Comparison of ENCODE assay signal across 8 cellular contexts in genomic region chr16:29784901-29785500, GRCh38. TPM values are rescaled to one million over a fixed set of nuclear protein-coding genes. Genes with fewer than 3 reads are reported as not detected.
DNase-seq lines count a peak whose midpoint lies in the region; ATAC-seq, FAIRE-seq and TF ChIP-seq lines count a peak whose summit lies in the region.

No MANE protein-coding gene starts in this region.

- in situ Hi-C loops in GM12878 (cut with MboI) = loop anchor here (5.0 kb wide), 1 partner anchor 53 kb away; no protein-coding TSS in a partner anchor

- H3K4me2 ChIP-seq in GM12878 (ENCODE audit: control insufficient read depth, insufficient read depth) (peak overlapping the region; percentile 76), smooth muscle cell (peak overlapping the region; percentile 83)

- TF ChIP-seq POLR2A in GM12878 (IDR thresholded peaks at IDR 0.05; ENCODE audit: low read depth, low read length) = 0 out of 2 replicates have a peak, but pooled peaks have one; percentile 36

- RAD21 ChIA-PET in GM12878 (lab: Charles Lee; ENCODE audit: unreplicated experiment) = interaction anchor here (0.5 to 1.6 kb wide), 10 partner anchors 29 to 85 kb away, joined by 3 to 8 read pairs (median 4); partner anchors contain the start of gene PAGR1

- H2AFZ ChIP-seq in GM12878 (ENCODE audit: control insufficient read depth, low read depth, low read length) = peak overlapping the region; percentile 88
- H2AFZ ChIP-seq in smooth muscle cell (ENCODE audit: low read depth) = peak overlapping the region; percentile 86

- peak; percentile 60 for TF ChIP-seq RAD21 in GM12878 (IDR thresholded peaks at IDR 0.05; ENCODE audit: insufficient read depth, low read depth, low read length)

- H3K4me3 Mint-ChIP-seq in Calu3 (ENCODE audit: low read depth, unreplicated experiment) = peak overlapping the region; percentile 24

- SMC1A ChIA-PET in GM12878 (lab: Charles Lee; ENCODE audit: uncharacterized antibody, unreplicated experiment) = interaction anchor here (0.6 to 2.2 kb wide), 8 partner anchors 19 to 104 kb away, joined by 3 to 10 read pairs (median 4); no protein-coding TSS in a partner anchor

- 14% methylated on average over 38 of the region's 38 CpGs for WGBS in GM12878 (ENCODE audit: insufficient coverage, insufficient replicate concordance, low lambda C conversion rate, missing lambda C conversion rate)
- WGBS in smooth muscle cell (ENCODE audit: low lambda C conversion rate) = 9% methylated on average over 38 of the region's 38 CpGs

- H3K36me3 ChIP-seq in GM12878 (ENCODE audit: control insufficient read depth in 2 of 2, insufficient read depth in 2 of 2, low read length in 1 of 2) (no peaks in the 10 kb centered on the region), smooth muscle cell (ENCODE audit: low read depth) (no peaks in the 10 kb centered on the region), WERI-Rb-1 (no peaks in the 10 kb centered on the region)

- H3K27ac ChIP-seq in GM12878 (ENCODE audit: control insufficient read depth, insufficient read depth) (no peak overlapping the region), smooth muscle cell (ENCODE audit: low read depth) (no peak overlapping the region), WERI-Rb-1 (no peak overlapping the region)

- H3F3A ChIP-seq in smooth muscle cell (ENCODE audit: low read depth) = no peaks in the 10 kb centered on the region

- H3K36me3 Mint-ChIP-seq in Calu3 (ENCODE audit: insufficient read depth, unreplicated experiment) = peaks cover 3% of the 10 kb centered on the region

- H3K9me3 ChIP-seq in GM12878 (replicated peaks; ENCODE audit: control insufficient read depth, insufficient read depth, low read length) (no peaks in the 10 kb centered on the region), iPS-18c (ENCODE audit: control insufficient read depth, insufficient read depth, low read length) (no peaks in the 10 kb centered on the region), smooth muscle cell (replicated peaks; ENCODE audit: low read depth) (no peaks in the 10 kb centered on the region), WERI-Rb-1 (ENCODE audit: severe bottlenecking) (no peaks in the 10 kb centered on the region)

- H3K27me3 Mint-ChIP-seq in Calu3 (ENCODE audit: unreplicated experiment) = no peaks in the 10 kb centered on the region

- peaks cover 22% of the 10 kb centered on the region for H3K4me1 Mint-ChIP-seq in Calu3 (ENCODE audit: low read depth, unreplicated experiment)

- POLR2A ChIA-PET in GM12878 (lab: Charles Lee) = interaction anchor here (1.0 to 1.3 kb wide), 3 partner anchors 10 to 53 kb away, joined by 3 to 4 read pairs (median 4); no protein-coding TSS in a partner anchor

- no peaks in the 10 kb centered on the region for H3K27me3 ChIP-seq in GM12878 (replicated peaks in 1 of 2; ENCODE audit: control insufficient read depth in 2 of 2, insufficient read depth in 2 of 2, low read length in 1 of 2)
- no peaks in the 10 kb centered on the region for H3K27me3 ChIP-seq in smooth muscle cell (ENCODE audit: low read depth)
- H3K27me3 ChIP-seq in WERI-Rb-1 (ENCODE audit: insufficient read depth, low read depth, severe bottlenecking) = no peaks in the 10 kb centered on the region

- H3K4me1 ChIP-seq in GM12878 (ENCODE audit: control insufficient read depth, insufficient read depth, low read length) = peaks cover 13% of the 10 kb centered on the region
- peaks cover 5% of the 10 kb centered on the region for H3K4me1 ChIP-seq in smooth muscle cell (ENCODE audit: low read depth)

- FAIRE-seq in GM12878 (lab: Jason Lieb, UNC) = no peak

- TF ChIP-seq EP300 in GM12878 (IDR thresholded peaks at IDR 0.05; ENCODE audit: borderline replicate concordance in 1 of 2, control insufficient read depth in 1 of 2, low read depth in 2 of 2, low read length in 2 of 2) = no peak

- H3K4me3 ChIP-seq in GM12878 = peak overlapping the region; percentile 15; the same call in 1 of the 2 replicates
- peak overlapping the region; percentile 17; the same call in 1 of the 2 replicates for H3K4me3 ChIP-seq in iPS-18c (ENCODE audit: insufficient read depth, low read depth, low read length)
- peak overlapping the region; percentile 34 for H3K4me3 ChIP-seq in smooth muscle cell
- no peak overlapping the region for H3K4me3 ChIP-seq in WERI-Rb-1 (ENCODE audit: low read depth, low read length)

- TF ChIP-seq CTCF in Calu3 (IDR thresholded peaks at IDR 0.05; ENCODE audit: unreplicated experiment) (peak; percentile 76), GM12878 (IDR thresholded peaks at IDR 0.05 in 2 of 3, conservative IDR thresholded peaks at IDR 0.05 in 1 of 3; ENCODE audit: control insufficient read depth in 2 of 3, extremely low read depth in 1 of 3, insufficient read depth in 1 of 3, low read depth in 3 of 3, low read length in 3 of 3) (peak; percentile 63 to 84 (median 82)), smooth muscle cell (IDR thresholded peaks at IDR 0.05; ENCODE audit: borderline replicate concordance, insufficient read depth, poor library complexity, severe bottlenecking) (peak; percentile 65), WERI-Rb-1 (IDR thresholded peaks at IDR 0.05; ENCODE audit: low read depth, low read length) (no peak)

- BruUV-seq in Calu3 (replicated peaks; lab: Mats Ljungman, UMichigan) (no TSS peak), GM12878 (replicated peaks; lab: Mats Ljungman, UMichigan) (no TSS peak)

- CTCF ChIA-PET in Calu3 (lab: Charles Lee) (interaction anchor here (0.9 to 1.4 kb wide), 3 partner anchors 17 to 84 kb away, joined by 3 to 5 read pairs (median 4); no protein-coding TSS in a partner anchor), GM12878 (lab: Yijun Ruan, JAX) (interaction anchor here (0.6 to 3.4 kb wide), 22 partner anchors 9 to 468 kb away, joined by 3 to 24 read pairs (median 4); no protein-coding TSS in a partner anchor)

- intact Hi-C loops in Calu3 (cut with micrococcal nuclease; ENCODE audit: unreplicated experiment) = no loop called here
- intact Hi-C loops in GM12878 (cut with micrococcal nuclease; ENCODE audit: unreplicated experiment) = loop anchor here (5.0 kb wide), 1 partner anchor 38 kb away; the partner anchor contains the start of gene C16orf54

- ATAC-seq in GM12878 (peak; percentile 89), HG03457 (IDR thresholded peaks at IDR 0.05; ENCODE audit: unreplicated experiment) (no peak)

- H3K9ac ChIP-seq in GM12878 (ENCODE audit: control insufficient read depth, insufficient read depth, low read length) (no peak overlapping the region; the same call in 1 of the 2 replicates), smooth muscle cell (ENCODE audit: low read depth) (no peak overlapping the region)

- DNase-seq in Calu3 = peak; percentile 72
- DNase-seq in T-helper 22 cell (ENCODE audit: low read depth) = peak; percentile 37
- DNase-seq in GM12878 (ENCODE audit: low read depth, low spot score) = no peak
- peak; percentile 51 for DNase-seq in smooth muscle cell (lab: John Stamatoyannopoulos, UW; ENCODE audit: unreplicated experiment)
- no peak for DNase-seq in NCI-H524 (lab: John Stamatoyannopoulos, UW)
- DNase-seq in WERI-Rb-1 = no peak

- no peaks in the 10 kb centered on the region for H3K9me3 Mint-ChIP-seq in Calu3 (ENCODE audit: low read depth, unreplicated experiment)

- no peaks in the 10 kb centered on the region for H4K20me1 ChIP-seq in GM12878 (ENCODE audit: control insufficient read depth, insufficient read depth)
- no peaks in the 10 kb centered on the region for H4K20me1 ChIP-seq in smooth muscle cell (ENCODE audit: low read depth)

- H3K27ac Mint-ChIP-seq in Calu3 (ENCODE audit: unreplicated experiment) = no peak overlapping the region

- H3K79me2 ChIP-seq in GM12878 (ENCODE audit: control insufficient read depth, insufficient read depth, low read length) (peaks cover 2% of the 10 kb centered on the region), smooth muscle cell (ENCODE audit: low read depth) (no peaks in the 10 kb centered on the region)

RNA-seq across cellular contexts. Expression of gene KIF22, which starts 5.5 kb away (rescaled TPM):
- total RNA-seq in Calu3 (2022) (130 and 134 TPM in 2 replicates), GM12878 (2014; rRNA removed) (137 and 143 TPM in 2 replicates), GM12878 (2014; rRNA removed; fragmentation: Illumina TruSeq; extraction: Trizol) (92.6 and 94.3 TPM in 2 replicates), GM12878 (2021) (127 TPM in 2 replicates), smooth muscle cell (16.0 and 19.8 TPM in 2 replicates)
- total RNA-seq in GM12878 (2013; cell fraction: nucleolus; rRNA removed) = 88.5 and 96.1 TPM in 2 replicates
- polyA plus RNA-seq in GM12878 (2011; ENCODE audit: low read depth) = 35.8 TPM
- polyA plus RNA-seq in GM12878 (2011; rRNA removed) (122 and 158 TPM in 2 replicates), GM12878 (2014; fragmentation: Illumina TruSeq; extraction: Trizol) (115 and 116 TPM in 2 replicates), GM12878 (2014; fragmentation: Nextera tagmentation; extraction: Ambion mirVana) (10 to 100 TPM in 1 of 2 experiments, 1 to 10 TPM in 1; 7.6 to 16.9 TPM), GM12878 (2014; rRNA removed) (142 and 143 TPM in 2 replicates), GM12878 (2016; fragmentation: Nextera tagmentation; extraction: Ambion mirVana) (100 to 1,000 TPM; 156 TPM), smooth muscle cell (33.5 and 35.7 TPM in 2 replicates)
- 173 and 186 TPM in 2 replicates for polyA plus RNA-seq in GM12878 (2011; cell fraction: cytosol; rRNA removed)
- polyA plus RNA-seq in GM12878 (2011; cell fraction: nucleus; rRNA removed) = 349 and 382 TPM in 2 replicates
- polyA plus RNA-seq in GM12878 (2012) = 59.1 and 59.2 TPM in 2 replicates
- 174 and 238 TPM in 2 replicates for polyA minus RNA-seq in GM12878 (2011; rRNA and poly(A)+ RNA removed)
- 71.2 and 87.7 TPM in 2 replicates for polyA minus RNA-seq in GM12878 (2011; cell fraction: cytosol; rRNA and poly(A)+ RNA removed)
- polyA minus RNA-seq in GM12878 (2011; cell fraction: nucleus; rRNA and poly(A)+ RNA removed) = 141 and 193 TPM in 2 replicates

RNA-seq across cellular contexts. Expression of gene ZG16, which starts 6.9 kb away (rescaled TPM):
- total RNA-seq in Calu3 (2022) (not detected in 2 replicates), GM12878 (2014; rRNA removed) (not detected in 2 replicates), GM12878 (2014; rRNA removed; fragmentation: Illumina TruSeq; extraction: Trizol) (not detected in 2 replicates), GM12878 (2021) (not detected in 2 replicates), smooth muscle cell (not detected in 2 replicates)
- total RNA-seq in GM12878 (2013; cell fraction: nucleolus; rRNA removed) = not detected in 2 replicates
- polyA plus RNA-seq in GM12878 (2011; ENCODE audit: low read depth) = not detected
- polyA plus RNA-seq in GM12878 (2011; rRNA removed) (not detected in 2 replicates), GM12878 (2014; fragmentation: Illumina TruSeq; extraction: Trizol) (not detected in 2 replicates), GM12878 (2014; fragmentation: Nextera tagmentation; extraction: Ambion mirVana) (not detected), GM12878 (2014; rRNA removed) (not detected in 2 replicates), GM12878 (2016; fragmentation: Nextera tagmentation; extraction: Ambion mirVana) (not detected), smooth muscle cell (not detected in 2 replicates)
- polyA plus RNA-seq in GM12878 (2011; cell fraction: cytosol; rRNA removed) = not detected in 2 replicates
- polyA plus RNA-seq in GM12878 (2011; cell fraction: nucleus; rRNA removed) = not detected in 2 replicates
- polyA plus RNA-seq in GM12878 (2012) = not detected in 2 replicates
- not detected in 2 replicates for polyA minus RNA-seq in GM12878 (2011; rRNA and poly(A)+ RNA removed)
- polyA minus RNA-seq in GM12878 (2011; cell fraction: cytosol; rRNA and poly(A)+ RNA removed) = not detected in 2 replicates
- not detected in 2 replicates for polyA minus RNA-seq in GM12878 (2011; cell fraction: nucleus; rRNA and poly(A)+ RNA removed)

RNA-seq across cellular contexts. Expression of gene MAZ, which starts 21.3 kb away (rescaled TPM):
- total RNA-seq in Calu3 (2022) = 230 and 257 TPM in 2 replicates
- total RNA-seq in GM12878 (2013; cell fraction: nucleolus; rRNA removed) = 33.0 and 41.7 TPM in 2 replicates
- 184 and 202 TPM in 2 replicates for total RNA-seq in GM12878 (2014; rRNA removed)
- 142 and 158 TPM in 2 replicates for total RNA-seq in GM12878 (2014; rRNA removed; fragmentation: Illumina TruSeq; extraction: Trizol)
- 305 and 309 TPM in 2 replicates for total RNA-seq in GM12878 (2021)
- polyA plus RNA-seq in GM12878 (2011; ENCODE audit: low read depth) = 63.0 TPM
- polyA plus RNA-seq in GM12878 (2011; rRNA removed) = 57.5 and 100 TPM in 2 replicates
- 148 and 190 TPM in 2 replicates for polyA plus RNA-seq in GM12878 (2011; cell fraction: cytosol; rRNA removed)
- polyA plus RNA-seq in GM12878 (2011; cell fraction: nucleus; rRNA removed) = 285 and 333 TPM in 2 replicates
- 205 and 242 TPM in 2 replicates for polyA plus RNA-seq in GM12878 (2012)
- polyA plus RNA-seq in GM12878 (2014; fragmentation: Illumina TruSeq; extraction: Trizol) = 105 and 184 TPM in 2 replicates
- 10 to 100 TPM; 23.9 to 31.4 TPM for polyA plus RNA-seq in GM12878 (2014; fragmentation: Nextera tagmentation; extraction: Ambion mirVana)
- polyA plus RNA-seq in GM12878 (2014; rRNA removed) = 132 and 171 TPM in 2 replicates
- 10 to 100 TPM; 45.1 to 48.9 TPM for polyA plus RNA-seq in GM12878 (2016; fragmentation: Nextera tagmentation; extraction: Ambion mirVana)
- polyA minus RNA-seq in GM12878 (2011; rRNA and poly(A)+ RNA removed) = 250 and 328 TPM in 2 replicates
- polyA minus RNA-seq in GM12878 (2011; cell fraction: cytosol; rRNA and poly(A)+ RNA removed) = 158 and 164 TPM in 2 replicates
- polyA minus RNA-seq in GM12878 (2011; cell fraction: nucleus; rRNA and poly(A)+ RNA removed) = 42.4 and 67.7 TPM in 2 replicates
- 77.2 and 104 TPM in 2 replicates for total RNA-seq in smooth muscle cell
- polyA plus RNA-seq in smooth muscle cell = 215 and 229 TPM in 2 replicates

RNA-seq across cellular contexts. Expression of gene PRRT2, which starts 27.0 kb away (rescaled TPM):
- total RNA-seq in Calu3 (2022) = 0.78 and 1.8 TPM in 2 replicates
- total RNA-seq in GM12878 (2013; cell fraction: nucleolus; rRNA removed) = 3.0 and 3.8 TPM in 2 replicates
- not detected in 2 replicates for total RNA-seq in GM12878 (2014; rRNA removed)
- total RNA-seq in GM12878 (2014; rRNA removed; fragmentation: Illumina TruSeq; extraction: Trizol) = 0.09 TPM in 1 of 2 replicates, not detected in the other
- total RNA-seq in GM12878 (2021) = 0.35 and 0.49 TPM in 2 replicates
- polyA plus RNA-seq in GM12878 (2011; ENCODE audit: low read depth) = 0.13 TPM
- 0.10 and 0.12 TPM in 2 replicates for polyA plus RNA-seq in GM12878 (2011; rRNA removed)
- polyA plus RNA-seq in GM12878 (2011; cell fraction: cytosol; rRNA removed) = 0.12 and 0.13 TPM in 2 replicates
- 3.2 and 3.5 TPM in 2 replicates for polyA plus RNA-seq in GM12878 (2011; cell fraction: nucleus; rRNA removed)
- polyA plus RNA-seq in GM12878 (2012) = 0.63 and 0.68 TPM in 2 replicates
- polyA plus RNA-seq in GM12878 (2014; fragmentation: Illumina TruSeq; extraction: Trizol) = 0.16 TPM in 1 of 2 replicates, not detected in the other
- polyA plus RNA-seq in GM12878 (2014; fragmentation: Nextera tagmentation; extraction: Ambion mirVana) = not detected
- polyA plus RNA-seq in GM12878 (2014; rRNA removed) = 0.12 and 0.22 TPM in 2 replicates
- under 1 TPM; 0.08 to 0.11 TPM for polyA plus RNA-seq in GM12878 (2016; fragmentation: Nextera tagmentation; extraction: Ambion mirVana)
- polyA minus RNA-seq in GM12878 (2011; rRNA and poly(A)+ RNA removed) = 0.07 and 0.46 TPM in 2 replicates
- not detected in 2 replicates for polyA minus RNA-seq in GM12878 (2011; cell fraction: cytosol; rRNA and poly(A)+ RNA removed)
- polyA minus RNA-seq in GM12878 (2011; cell fraction: nucleus; rRNA and poly(A)+ RNA removed) = 0.48 and 1.1 TPM in 2 replicates
- total RNA-seq in smooth muscle cell = 12.2 and 25.9 TPM in 2 replicates
- polyA plus RNA-seq in smooth muscle cell = 12.2 and 20.1 TPM in 2 replicates

RNA-seq across cellular contexts. Expression of gene PAGR1, which starts 31.0 kb away (rescaled TPM):
- total RNA-seq in Calu3 (2022) (30.4 and 32.0 TPM in 2 replicates), GM12878 (2014; rRNA removed) (31.5 and 33.4 TPM in 2 replicates), GM12878 (2014; rRNA removed; fragmentation: Illumina TruSeq; extraction: Trizol) (15.0 and 19.6 TPM in 2 replicates), GM12878 (2021) (26.5 and 27.2 TPM in 2 replicates), smooth muscle cell (15.6 and 21.1 TPM in 2 replicates)
- total RNA-seq in GM12878 (2013; cell fraction: nucleolus; rRNA removed) = 18.3 and 23.4 TPM in 2 replicates
- 8.9 TPM for polyA plus RNA-seq in GM12878 (2011; ENCODE audit: low read depth)
- polyA plus RNA-seq in GM12878 (2011; rRNA removed) (14.9 and 16.0 TPM in 2 replicates), GM12878 (2014; fragmentation: Illumina TruSeq; extraction: Trizol) (4.4 and 11.5 TPM in 2 replicates), GM12878 (2014; fragmentation: Nextera tagmentation; extraction: Ambion mirVana) (1 to 10 TPM; 1.1 to 5.5 TPM), GM12878 (2014; rRNA removed) (29.6 and 34.5 TPM in 2 replicates), GM12878 (2016; fragmentation: Nextera tagmentation; extraction: Ambion mirVana) (10 to 100 TPM; 44.6 to 57.7 TPM), smooth muscle cell (34.5 and 44.8 TPM in 2 replicates)
- 20.7 and 21.3 TPM in 2 replicates for polyA plus RNA-seq in GM12878 (2011; cell fraction: cytosol; rRNA removed)
- polyA plus RNA-seq in GM12878 (2011; cell fraction: nucleus; rRNA removed) = 10.5 and 13.7 TPM in 2 replicates
- 19.7 and 20.0 TPM in 2 replicates for polyA plus RNA-seq in GM12878 (2012)
- 2.5 and 5.9 TPM in 2 replicates for polyA minus RNA-seq in GM12878 (2011; rRNA and poly(A)+ RNA removed)
- polyA minus RNA-seq in GM12878 (2011; cell fraction: cytosol; rRNA and poly(A)+ RNA removed) = 5.0 and 8.2 TPM in 2 replicates
- 6.3 and 9.0 TPM in 2 replicates for polyA minus RNA-seq in GM12878 (2011; cell fraction: nucleus; rRNA and poly(A)+ RNA removed)

Comparison
In these comparisons a context has a peak if more than half of its experiments do, and no peak if none do; other contexts are left out.
1. DNase-seq: peak in Calu3 (single experiment), T-helper 22 cell (single experiment) and smooth muscle cell (single experiment); none in GM12878 (single experiment), NCI-H524 (0 of 2) and WERI-Rb-1 (single experiment).